ENCODE assay signal across 1 cellular context in genomic region chr4:95283320-95283719, GRCh38.
TF ChIP-seq lines count a peak whose summit lies in the region.

No MANE protein-coding gene starts in this region.

TF ChIP-seq in K562, 482 proteins besides CTCF, POLR2A, EP300 and RAD21 (continued from another document):
- TF ChIP-seq ZBTB11 (CRISPR knock-in tag; IDR thresholded peaks at IDR 0.05) (no peak), NFRKB (IDR thresholded peaks at IDR 0.05; ENCODE audit: low read depth) (no peak)
